1 cellular context compared by ENCODE assay signal in genomic region chr2:99180755-99181647, GRCh38.
A peak's percentile ranks its signal among the peaks of the same experiment; 100 is the strongest.
TF ChIP-seq lines count a peak whose summit lies in the region.

TSS of gene MITD1 (minus strand) at chr2:99181058. CDS start at chr2:99180981, 77 bp downstream.
TSS of gene MRPL30 (plus strand) at chr2:99181184. CDS start at chr2:99186204, 5,020 bp downstream.

TF ChIP-seq in HCT116, 20 proteins besides CTCF, POLR2A, EP300 and RAD21 (continued from another document):
- peak; percentile 82 for TF ChIP-seq ZBTB33 (IDR thresholded peaks at IDR 0.05; ENCODE audit: extremely low read depth, insufficient replicate concordance, low read length)
- TF ChIP-seq EZH2 (IDR thresholded peaks at IDR 0.05) = no peak
- TF ChIP-seq ZNF274 (IDR thresholded peaks at IDR 0.05; ENCODE audit: low read depth, low read length) = no peak
- TF ChIP-seq POLR2AphosphoS5 (IDR thresholded peaks at IDR 0.05; ENCODE audit: low read depth, low read length) = peak; percentile 85
- TF ChIP-seq ZFX (IDR thresholded peaks at IDR 0.05) = peak; percentile 61; the same call in 1 of the 2 replicates
- no peak for TF ChIP-seq ATF3 (IDR thresholded peaks at IDR 0.05)
- peak; percentile 77; the same call in 1 of the 2 replicates for TF ChIP-seq SRF (IDR thresholded peaks at IDR 0.05; ENCODE audit: low read depth)
- no peak for TF ChIP-seq FOSL1 (IDR thresholded peaks at IDR 0.05; ENCODE audit: low read depth)
- TF ChIP-seq SIN3A (IDR thresholded peaks at IDR 0.05; ENCODE audit: low read depth) = peak; percentile 95
TF ChIP-seq in HCT116: peak in this region for 12.
